10 cellular contexts compared by ENCODE assay signal in genomic region chr6:53741417-53741816, GRCh38. TPM values are rescaled to one million over a fixed set of nuclear protein-coding genes. Genes with fewer than 3 reads are reported as not detected.
A peak's percentile ranks its signal among the peaks of the same experiment; 100 is the strongest.
DNase-seq lines count a peak whose midpoint lies in the region; ATAC-seq and TF ChIP-seq lines count a peak whose summit lies in the region.
"Had no signal": no experiment of that assay in that cellular context is flagged by ENCODE, and none has a peak within 500 bp of the region (broad histone marks: within the 10 kb centered on the region; RNA-seq: fewer than 3 reads in every experiment).

No MANE protein-coding gene starts in this region.

- H3K27ac Mint-ChIP-seq in T-helper 17 cell (peak overlapping the region; percentile 62), endodermal cell (no peak overlapping the region)

- H3K4me1 Mint-ChIP-seq in T-helper 17 cell: peaks cover 7% of the 10 kb centered on the region
- peaks cover 11% of the 10 kb centered on the region for H3K4me1 Mint-ChIP-seq in endodermal cell

- H3K4me3 Mint-ChIP-seq in T-helper 17 cell (peak overlapping the region; percentile 76), endodermal cell (no peak overlapping the region)

- H3K9me3 Mint-ChIP-seq in endodermal cell: no peaks in the 10 kb centered on the region

- no peak for TF ChIP-seq CTCF in endodermal cell (conservative IDR thresholded peaks at IDR 0.05)

- no peaks in the 10 kb centered on the region for H3K36me3 ChIP-seq in endodermal cell (ENCODE audit: control insufficient read depth, insufficient read depth, low read length)

- H3K4me1 ChIP-seq in endodermal cell (ENCODE audit: control insufficient read depth, insufficient read depth, low read length): no peaks in the 10 kb centered on the region

- no peak overlapping the region for H3K27ac ChIP-seq in endodermal cell (ENCODE audit: low read depth, low read length)

- DNase-seq in activated CD4-positive, alpha-beta T cell treated with anti-CD3 and anti-CD28 coated beads for 48 hours: peak; percentile 54
- no peak for DNase-seq in activated CD4-positive, alpha-beta T cell treated with anti-CD3 and anti-CD28 coated beads for 1 hour
- DNase-seq in T-helper 17 cell (no peak), endodermal cell (no peak), middle frontal gyrus (ENCODE audit: extremely low spot score, low spot score) (no peak)
- peak; percentile 50 for DNase-seq in stimulated activated CD8-positive, alpha-beta memory T cell treated with anti-CD3 and anti-CD28 coated beads, Interleukin-4, amount 100 ng/mL, for 48 hours
- DNase-seq: NCI-H1694 had no signal

- no peaks in the 10 kb centered on the region for H3K9me3 ChIP-seq in T-helper 17 cell (ENCODE audit: control insufficient read depth, low read length, poor library complexity, severe bottlenecking)
- H3K9me3 ChIP-seq in endodermal cell (ENCODE audit: control insufficient read depth, low read length): no peaks in the 10 kb centered on the region

- H3K4me3 ChIP-seq in endodermal cell (ENCODE audit: low read length): peak overlapping the region; percentile 30

- H3K27me3 Mint-ChIP-seq in T-helper 17 cell (peaks cover 6% of the 10 kb centered on the region), endodermal cell (ENCODE audit: insufficient read depth) (no peaks in the 10 kb centered on the region)

- no peaks in the 10 kb centered on the region for H3K27me3 ChIP-seq in endodermal cell (ENCODE audit: control insufficient read depth, insufficient read depth, low read length, poor library complexity, severe bottlenecking)

- H3K36me3 Mint-ChIP-seq in T-helper 17 cell (ENCODE audit: low read depth) (no peaks in the 10 kb centered on the region), endodermal cell (ENCODE audit: low read depth) (no peaks in the 10 kb centered on the region)

- ATAC-seq in T-helper 17 cell (peak; percentile 59), GM19452 (IDR thresholded peaks at IDR 0.05; ENCODE audit: unreplicated experiment) (no peak), HG03045 (IDR thresholded peaks at IDR 0.05; ENCODE audit: unreplicated experiment) (no peak)
- ATAC-seq: left lobe of liver had no signal

- no peak overlapping the region for H3K9ac ChIP-seq in endodermal cell (ENCODE audit: extremely low read depth, low read length, poor library complexity, severe bottlenecking)

- 79 to 80% methylated on average over 8 of the region's 8 CpGs for WGBS in endodermal cell (ENCODE audit: insufficient coverage in 1 of 2, insufficient read length in 1 of 2), 2 experiments

RNA-seq across cellular contexts. Expression of gene LRRC1, which starts 53.4 kb away (rescaled TPM):
- total RNA-seq in T-helper 17 cell: 1 to 10 TPM; 2.5 to 4.0 TPM
- total RNA-seq in endodermal cell: 10 to 100 TPM; 14.1 to 15.3 TPM
- 12.7 TPM for polyA plus RNA-seq in endodermal cell (2013, experiment 1 of 2)
- polyA plus RNA-seq in endodermal cell (2013, experiment 2 of 2): 8.8 TPM

Comparison
In these comparisons a context has a peak if more than half of its experiments do, and no peak if none do; other contexts are left out.
1. DNase-seq: peak in activated CD4-positive, alpha-beta T cell treated with anti-CD3 and anti-CD28 coated beads for 48 hours (single experiment) and stimulated activated CD8-positive, alpha-beta memory T cell treated with anti-CD3 and anti-CD28 coated beads, Interleukin-4, amount 100 ng/mL, for 48 hours (single experiment); none in activated CD4-positive, alpha-beta T cell treated with anti-CD3 and anti-CD28 coated beads for 1 hour (single experiment), T-helper 17 cell (0 of 3), endodermal cell (single experiment) and middle frontal gyrus (single experiment).